11 cellular contexts compared by ENCODE assay signal in genomic region chr6:30886897-30887255, GRCh38. TPM values are rescaled to one million over a fixed set of nuclear protein-coding genes. Genes with fewer than 3 reads are reported as not detected.
DNase-seq lines count a peak whose midpoint lies in the region; ATAC-seq, FAIRE-seq and TF ChIP-seq lines count a peak whose summit lies in the region.
"Had no signal": no experiment of that assay in that cellular context is flagged by ENCODE, and none has a peak within 500 bp of the region (broad histone marks: within the 10 kb centered on the region; RNA-seq: fewer than 3 reads in every experiment).

No MANE protein-coding gene starts in this region.

- no peaks in the 10 kb centered on the region for H3K9me3 ChIP-seq in HEK293 (ENCODE audit: control insufficient read depth, insufficient read depth, low read depth, low read length)
- H3K9me3 ChIP-seq in astrocyte (ENCODE audit: insufficient read depth, low read depth, low read length) = no peaks in the 10 kb centered on the region

- peaks cover 35% of the 10 kb centered on the region for H3K4me1 ChIP-seq in HEK293 (ENCODE audit: control insufficient read depth, insufficient read depth, low read length)
- peaks cover 58% of the 10 kb centered on the region for H3K4me1 ChIP-seq in astrocyte (ENCODE audit: insufficient read depth, low read length)

- CTCF ChIA-PET in HEK293 (lab: Yijun Ruan, JAX) = interaction anchor here (0.7 to 14.8 kb wide), 7 partner anchors 10 to 345 kb away, joined by 3 to 332 read pairs (median 3); partner anchors contain the start of gene VARS2

- H3K36me3 ChIP-seq in HEK293 (ENCODE audit: control insufficient read depth in 2 of 2, insufficient read depth in 1 of 2, low read length in 2 of 2) = peaks cover 0 to 33% of the 10 kb centered on the region in 2 experiments; a peak in 1 of 3 replicates
- no peaks in the 10 kb centered on the region for H3K36me3 ChIP-seq in astrocyte (ENCODE audit: insufficient read depth, low read length)

- peaks cover 54% of the 10 kb centered on the region for H3K79me2 ChIP-seq in astrocyte (ENCODE audit: insufficient read depth, low read length)

- peak overlapping the region; percentile 96 for H3K27ac Mint-ChIP-seq in astrocyte (ENCODE audit: unreplicated experiment)
- no peak overlapping the region for H3K27ac Mint-ChIP-seq in stimulated activated memory B cell treated with anti-CD40 and anti-IgM and Interleukin-4, amounts not matched to agents 10 μg/mL and 1 μg/mL and 100 μg/mL, for 72 hours

- POLR2A ChIA-PET in HEK293 (lab: Yijun Ruan, JAX) = interaction anchor here (0.6 to 2.0 kb wide), 3 partner anchors 19 to 156 kb away, joined by 3 to 8 read pairs (median 5); partner anchors contain the start of gene GTF2H4

- H3K27me3 ChIP-seq in astrocyte (ENCODE audit: insufficient read depth, low read length) = no peaks in the 10 kb centered on the region

- peaks cover 53% of the 10 kb centered on the region for H3K4me1 Mint-ChIP-seq in astrocyte (ENCODE audit: low read depth, unreplicated experiment)
- peaks cover 60% of the 10 kb centered on the region for H3K4me1 Mint-ChIP-seq in stimulated activated memory B cell treated with anti-CD40 and anti-IgM and Interleukin-4, amounts not matched to agents 10 μg/mL and 1 μg/mL and 100 μg/mL, for 72 hours

- no peaks in the 10 kb centered on the region for H3K9me3 Mint-ChIP-seq in astrocyte (ENCODE audit: unreplicated experiment)
- H3K9me3 Mint-ChIP-seq in stimulated activated memory B cell treated with anti-CD40 and anti-IgM and Interleukin-4, amounts not matched to agents 10 μg/mL and 1 μg/mL and 100 μg/mL, for 72 hours = no peaks in the 10 kb centered on the region
- H3K9me3 Mint-ChIP-seq: activated T-cell treated with anti-CD3 and anti-CD28 coated beads, Interleukin-2, amount 50 U/mL, for 4 hours; stimulated activated naive CD8-positive, alpha-beta T cell treated with anti-CD3 and anti-CD28 coated beads, Interleukin-15, amount 100 ng/mL, for 72 hours had no signal

- FAIRE-seq in astrocyte (lab: Jason Lieb, UNC) = no peak
- FAIRE-seq: H54 had no signal

- H3K4me2 ChIP-seq in astrocyte (ENCODE audit: low read length) = peak overlapping the region; percentile 94

- H4K20me1 ChIP-seq in astrocyte (ENCODE audit: insufficient read depth, low read length) = peaks cover 12% of the 10 kb centered on the region

- no peak for ATAC-seq in left lobe of liver
- no peak for ATAC-seq in stimulated activated memory B cell treated with anti-CD40 and anti-IgM and Interleukin-4, amounts not matched to agents 10 μg/mL and 1 μg/mL and 100 μg/mL, for 72 hours
- ATAC-seq: activated T-cell treated with anti-CD3 and anti-CD28 coated beads, Interleukin-2, amount 50 U/mL, for 4 hours; stimulated activated naive CD8-positive, alpha-beta T cell treated with anti-CD3 and anti-CD28 coated beads, Interleukin-15, amount 100 ng/mL, for 72 hours had no signal

- H2AFZ ChIP-seq in astrocyte (ENCODE audit: low read depth, low read length) = no peak overlapping the region

- peaks cover 22% of the 10 kb centered on the region for H3K36me3 Mint-ChIP-seq in astrocyte (ENCODE audit: low read depth, unreplicated experiment)
- peaks cover 20% of the 10 kb centered on the region for H3K36me3 Mint-ChIP-seq in stimulated activated memory B cell treated with anti-CD40 and anti-IgM and Interleukin-4, amounts not matched to agents 10 μg/mL and 1 μg/mL and 100 μg/mL, for 72 hours

- H3K27me3 Mint-ChIP-seq in astrocyte (ENCODE audit: low read depth, unreplicated experiment) = no peaks in the 10 kb centered on the region
- no peaks in the 10 kb centered on the region for H3K27me3 Mint-ChIP-seq in stimulated activated memory B cell treated with anti-CD40 and anti-IgM and Interleukin-4, amounts not matched to agents 10 μg/mL and 1 μg/mL and 100 μg/mL, for 72 hours
- H3K27me3 Mint-ChIP-seq: stimulated activated naive CD8-positive, alpha-beta T cell treated with anti-CD3 and anti-CD28 coated beads, Interleukin-15, amount 100 ng/mL, for 72 hours had no signal

- H3K4me3 ChIP-seq in HEK293 (ENCODE audit: low read depth, low read length) = no peak overlapping the region
- no peak overlapping the region for H3K4me3 ChIP-seq in astrocyte (ENCODE audit: insufficient read depth, low read depth, low read length)
- peak overlapping the region in 3 of 7 experiments; percentile 68 to 84 (median 78) for H3K4me3 ChIP-seq in skin epidermis

- H3K27ac ChIP-seq in HEK293 (ENCODE audit: extremely low read depth, low read depth, low read length) (peak overlapping the region; percentile 69; the same call in 1 of the 2 replicates), astrocyte (ENCODE audit: low read depth, low read length) (peak overlapping the region; percentile 65), skin epidermis (peak overlapping the region in 16 of 21 experiments; percentile 30 to 98 (median 90))

- no peak for TF ChIP-seq CTCF in HEK293 (tag by site-specific recombination; IDR thresholded peaks at IDR 0.05)
- no peak for TF ChIP-seq CTCF in astrocyte (IDR thresholded peaks at IDR 0.05; ENCODE audit: insufficient read depth, low read depth, low read length)

- DNase-seq in astrocyte (ENCODE audit: low read depth) = no peak
- peak; percentile 29 for DNase-seq in left lobe of liver (ENCODE audit: low spot score)
- DNase-seq in HPDE6-E6E7 (ENCODE audit: extremely low spot score) = no peak
- DNase-seq in NCI-H2227 (lab: John Stamatoyannopoulos, UW; ENCODE audit: unreplicated experiment) = no peak
- DNase-seq: activated T-cell treated with anti-CD3 and anti-CD28 coated beads, Interleukin-2, amount 50 U/mL, for 4 hours; stimulated activated naive CD8-positive, alpha-beta T cell treated with anti-CD3 and anti-CD28 coated beads, Interleukin-15, amount 100 ng/mL, for 72 hours; T-helper 9 cell had no signal

- peak overlapping the region; percentile 90 for H3K4me3 Mint-ChIP-seq in astrocyte (ENCODE audit: unreplicated experiment)
- no peak overlapping the region for H3K4me3 Mint-ChIP-seq in stimulated activated memory B cell treated with anti-CD40 and anti-IgM and Interleukin-4, amounts not matched to agents 10 μg/mL and 1 μg/mL and 100 μg/mL, for 72 hours

- peak overlapping the region; percentile 80 for H3K9ac ChIP-seq in astrocyte (ENCODE audit: low read length)

TF ChIP-seq in HEK293, 187 proteins besides CTCF, POLR2A, EP300 and RAD21:
- TF ChIP-seq GLI4 (tag by site-specific recombination; IDR thresholded peaks at IDR 0.05) = no peak
- no peak for TF ChIP-seq ATF2 (tag by site-specific recombination; IDR thresholded peaks at IDR 0.05; ENCODE audit: low read depth)
- no peak for TF ChIP-seq IKZF3 (tag by site-specific recombination; IDR thresholded peaks at IDR 0.05)
- TF ChIP-seq ZNF701 (tag by site-specific recombination; IDR thresholded peaks at IDR 0.05) = no peak
- TF ChIP-seq ZNF292 (tag by site-specific recombination; IDR thresholded peaks at IDR 0.05; ENCODE audit: borderline replicate concordance, low read depth) = no peak
- no peak for TF ChIP-seq ZNF768 (tag by site-specific recombination; IDR thresholded peaks at IDR 0.05)
- no peak for TF ChIP-seq ZNF362 (tag by site-specific recombination; IDR thresholded peaks at IDR 0.05)

RNA-seq across cellular contexts. Expression of gene DDR1, which starts 2.6 kb away (rescaled TPM):
- total RNA-seq in astrocyte (144 and 156 TPM in 2 replicates), left lobe of liver (5.1 TPM)

RNA-seq across cellular contexts. Expression of gene GTF2H4, which starts 21.1 kb away (rescaled TPM):
- total RNA-seq in astrocyte (34.3 and 41.3 TPM in 2 replicates), left lobe of liver (21.7 TPM)

RNA-seq across cellular contexts. Expression of gene VARS2, which starts 27.2 kb away (rescaled TPM):
- 19.8 and 21.6 TPM in 2 replicates for total RNA-seq in astrocyte
- 28.9 TPM for total RNA-seq in left lobe of liver

RNA-seq across cellular contexts. Expression of gene SFTA2, which starts 45.1 kb away (rescaled TPM):
- total RNA-seq in astrocyte (not detected in 2 replicates), left lobe of liver (not detected)

RNA-seq across cellular contexts. Expression of gene MUCL3, which starts 53.9 kb away (rescaled TPM):
- total RNA-seq in astrocyte (not detected in 2 replicates), left lobe of liver (not detected)

Comparison
In these comparisons a context has a peak if more than half of its experiments do, and no peak if none do; other contexts are left out.
1. RNA of gene DDR1, which starts 2.6 kb away (total RNA-seq): 144 to 156 TPM in astrocyte; 5.1 TPM in left lobe of liver (single experiment); every median in the first group is over 10 times any median in the second.
2. Peak in every context shown above with its lines, with median percentiles within 50 percentile points of each other: H3K27ac ChIP-seq.